ENCODE assay signal across 29 cellular contexts in genomic region chr6:14719273-14719672, GRCh38.
DNase-seq lines count a peak whose midpoint lies in the region; ATAC-seq and TF ChIP-seq lines count a peak whose summit lies in the region.
"Had no signal": no experiment of that assay in that cellular context is flagged by ENCODE, and none has a peak within 500 bp of the region (broad histone marks: within the 10 kb centered on the region; RNA-seq: fewer than 3 reads in every experiment).

No MANE protein-coding gene starts in this region.

- ATAC-seq in stimulated activated naive CD8-positive, alpha-beta T cell treated with anti-CD3 and anti-CD28 coated beads, Interleukin-15, amount 100 ng/mL, for 72 hours: no peak
- ATAC-seq in activated B cell treated with CpG ODN at 0.5 μM for 24 hours (ENCODE audit: low read depth): peak; percentile 26
- no peak for ATAC-seq in naive B cell (ENCODE audit: low read depth in 2 of 2)
- ATAC-seq in GM18517 (IDR thresholded peaks at IDR 0.05; ENCODE audit: unreplicated experiment): no peak
- ATAC-seq: mucosa of descending colon, pancreas had no signal

- peaks cover 4% of the 10 kb centered on the region for H3K9me3 Mint-ChIP-seq in stimulated activated naive CD8-positive, alpha-beta T cell treated with anti-CD3 and anti-CD28 coated beads, Interleukin-15, Interleukin-2, amounts not matched to agents 100 ng/mL and 50 ng/mL, for 24 hours
- peaks cover 0 to 7% of the 10 kb centered on the region in 2 donors for H3K9me3 Mint-ChIP-seq in stimulated activated naive CD8-positive, alpha-beta T cell treated with anti-CD3 and anti-CD28 coated beads, Interleukin-15, amount 100 ng/mL, for 72 hours
- H3K9me3 Mint-ChIP-seq in activated B cell treated with CpG ODN at 0.5 μM for 24 hours (peaks cover 4% of the 10 kb centered on the region), naive B cell (peaks cover 0 to 6% (median 0%) of the 10 kb centered on the region in 7 donors)
- H3K9me3 Mint-ChIP-seq: central memory CD8-positive, alpha-beta T cell; endodermal cell; T-helper 2 cell treated with Interferon-gamma antibody and Interleukin-4, amounts not matched to agents 5 μg/mL and 100 μg/mL, for 36 hours had no signal

- CTCF ChIA-PET in activated B cell treated with CpG ODN at 0.5 μM for 24 hours (lab: Charles Lee): interaction anchor here (1.2 kb wide), 1 partner anchor 58 kb away, joined by 3 read pairs; no protein-coding TSS in a partner anchor

- H3K36me3 Mint-ChIP-seq in stimulated activated naive CD8-positive, alpha-beta T cell treated with anti-CD3 and anti-CD28 coated beads, Interleukin-15, Interleukin-2, amounts not matched to agents 100 ng/mL and 50 ng/mL, for 24 hours (ENCODE audit: low read depth): peaks cover 12% of the 10 kb centered on the region
- H3K36me3 Mint-ChIP-seq in activated B cell treated with CpG ODN at 0.5 μM for 24 hours (ENCODE audit: low read depth): no peaks in the 10 kb centered on the region
- H3K36me3 Mint-ChIP-seq in naive B cell: no peaks in the 10 kb centered on the region

- TF ChIP-seq CTCF in activated B cell treated with CpG ODN at 0.5 μM for 24 hours (IDR thresholded peaks at IDR 0.05): no peak

- intact Hi-C loops in activated B cell treated with CpG ODN at 0.5 μM for 24 hours (cut with micrococcal nuclease): loop anchor here (1.0 kb wide), 1 partner anchor 15 kb away; no protein-coding TSS in a partner anchor

- no peaks in the 10 kb centered on the region for H3K27me3 Mint-ChIP-seq in stimulated activated naive CD8-positive, alpha-beta T cell treated with anti-CD3 and anti-CD28 coated beads, Interleukin-15, Interleukin-2, amounts not matched to agents 100 ng/mL and 50 ng/mL, for 24 hours
- H3K27me3 Mint-ChIP-seq in stimulated activated naive CD8-positive, alpha-beta T cell treated with anti-CD3 and anti-CD28 coated beads, Interleukin-15, amount 100 ng/mL, for 72 hours: no peaks in the 10 kb centered on the region
- H3K27me3 Mint-ChIP-seq in activated B cell treated with CpG ODN at 0.5 μM for 24 hours: no peaks in the 10 kb centered on the region
- H3K27me3 Mint-ChIP-seq in naive B cell: no peaks in the 10 kb centered on the region
- H3K27me3 Mint-ChIP-seq: central memory CD8-positive, alpha-beta T cell had no signal

- H3K27ac Mint-ChIP-seq in stimulated activated naive CD8-positive, alpha-beta T cell treated with anti-CD3 and anti-CD28 coated beads, Interleukin-15, Interleukin-2, amounts not matched to agents 100 ng/mL and 50 ng/mL, for 24 hours: peak overlapping the region; percentile 24
- H3K27ac Mint-ChIP-seq in stimulated activated naive CD8-positive, alpha-beta T cell treated with anti-CD3 and anti-CD28 coated beads, Interleukin-15, amount 100 ng/mL, for 72 hours: no peak overlapping the region
- H3K27ac Mint-ChIP-seq in activated B cell treated with CpG ODN at 0.5 μM for 24 hours: peak overlapping the region; percentile 86
- peak overlapping the region; percentile 84 to 97 (median 94) for H3K27ac Mint-ChIP-seq in naive B cell
- H3K27ac Mint-ChIP-seq: endodermal cell; T-helper 2 cell treated with Interferon-gamma antibody and Interleukin-4, amounts not matched to agents 5 μg/mL and 100 μg/mL, for 36 hours had no signal

- no peak for DNase-seq in stimulated activated naive CD8-positive, alpha-beta T cell treated with anti-CD3 and anti-CD28 coated beads, Interleukin-15, amount 100 ng/mL, for 72 hours
- DNase-seq in activated B cell treated with CpG ODN at 0.5 μM for 24 hours (no peak), naive B cell (no peak), NCI-H82 treated with DMSO at 0.1 percent for 48 hours (lab: John Stamatoyannopoulos, UW; ENCODE audit: unreplicated experiment) (no peak), glomerular visceral epithelial cell (ENCODE audit: extremely low spot score) (no peak)
- DNase-seq: activated CD4-positive, alpha-beta T cell treated with anti-CD3 and anti-CD28 coated beads for 4 hours; activated naive CD4-positive, alpha-beta T cell treated with Interleukin-2 at 50 U/mL for 16 hours; activated T-cell treated with anti-CD3 and anti-CD28 coated beads, Interleukin-2, amount 50 U/mL, for 1 hour; DMS79 treated with DMSO at 0.1 percent for 48 hours; endodermal cell; foreskin fibroblast; GDM1; GM23248; kidney glomerular epithelial cell; mucosa of descending colon; MV-4-11; NCI-H1436; NCI-H2081 treated with DMSO at 0.1 percent for 48 hours; NCI-H226; NCI-H526 treated with DMSO at 0.1 percent for 48 hours; pancreas; Peyer's patch; retina; SIG-M5; small intestine had no signal

- POLR2A ChIA-PET in activated B cell treated with CpG ODN at 0.5 μM for 24 hours (lab: Charles Lee): interaction anchor here (0.5 kb wide), 1 partner anchor 157 kb away, joined by 3 read pairs; no protein-coding TSS in a partner anchor

- H3K4me3 Mint-ChIP-seq in stimulated activated naive CD8-positive, alpha-beta T cell treated with anti-CD3 and anti-CD28 coated beads, Interleukin-15, Interleukin-2, amounts not matched to agents 100 ng/mL and 50 ng/mL, for 24 hours: no peak overlapping the region
- no peak overlapping the region for H3K4me3 Mint-ChIP-seq in stimulated activated naive CD8-positive, alpha-beta T cell treated with anti-CD3 and anti-CD28 coated beads, Interleukin-15, amount 100 ng/mL, for 72 hours
- peak overlapping the region; percentile 67 for H3K4me3 Mint-ChIP-seq in activated B cell treated with CpG ODN at 0.5 μM for 24 hours
- peak overlapping the region; percentile 48 to 91 (median 84) for H3K4me3 Mint-ChIP-seq in naive B cell
- H3K4me3 Mint-ChIP-seq: central memory CD8-positive, alpha-beta T cell; endodermal cell; T-helper 2 cell treated with Interferon-gamma antibody and Interleukin-4, amounts not matched to agents 5 μg/mL and 100 μg/mL, for 36 hours had no signal

- peaks cover 76% of the 10 kb centered on the region for H3K4me1 Mint-ChIP-seq in stimulated activated naive CD8-positive, alpha-beta T cell treated with anti-CD3 and anti-CD28 coated beads, Interleukin-15, Interleukin-2, amounts not matched to agents 100 ng/mL and 50 ng/mL, for 24 hours (ENCODE audit: low read depth)
- peaks cover 48% of the 10 kb centered on the region for H3K4me1 Mint-ChIP-seq in stimulated activated naive CD8-positive, alpha-beta T cell treated with anti-CD3 and anti-CD28 coated beads, Interleukin-15, amount 100 ng/mL, for 72 hours
- H3K4me1 Mint-ChIP-seq in activated B cell treated with CpG ODN at 0.5 μM for 24 hours (peaks cover 88% of the 10 kb centered on the region), naive B cell (peaks cover 64 to 96% (median 88%) of the 10 kb centered on the region in 3 donors)

Comparison
In these comparisons a context has a peak if more than half of its experiments do, and no peak if none do; other contexts are left out.
1. H3K27ac Mint-ChIP-seq: peak in stimulated activated naive CD8-positive, alpha-beta T cell treated with anti-CD3 and anti-CD28 coated beads, Interleukin-15, Interleukin-2, amounts not matched to agents 100 ng/mL and 50 ng/mL, for 24 hours (single experiment), activated B cell treated with CpG ODN at 0.5 μM for 24 hours (single experiment) and naive B cell (6 of 6); none in stimulated activated naive CD8-positive, alpha-beta T cell treated with anti-CD3 and anti-CD28 coated beads, Interleukin-15, amount 100 ng/mL, for 72 hours (0 of 2).
2. H3K4me3 Mint-ChIP-seq: peak in activated B cell treated with CpG ODN at 0.5 μM for 24 hours (single experiment) and naive B cell (8 of 8); none in stimulated activated naive CD8-positive, alpha-beta T cell treated with anti-CD3 and anti-CD28 coated beads, Interleukin-15, Interleukin-2, amounts not matched to agents 100 ng/mL and 50 ng/mL, for 24 hours (single experiment) and stimulated activated naive CD8-positive, alpha-beta T cell treated with anti-CD3 and anti-CD28 coated beads, Interleukin-15, amount 100 ng/mL, for 72 hours (0 of 2).